ENCODE assay signal across 19 cellular contexts in genomic region chr1:212271823-212272498, GRCh38.
"Had no signal": no experiment of that assay in that cellular context is flagged by ENCODE, and none has a peak within 500 bp of the region (broad histone marks: within the 10 kb centered on the region; RNA-seq: fewer than 3 reads in every experiment).

No MANE protein-coding gene starts in this region.

- H3K27ac ChIP-seq: adrenal gland, ascending aorta, coronary artery, hepatocyte, thyroid gland had no signal

- H3K36me3 ChIP-seq: adrenal gland, ascending aorta, thyroid gland had no signal

- H3K27me3 ChIP-seq: adrenal gland, ascending aorta, hepatocyte, thyroid gland had no signal

- H3K4me1 ChIP-seq: adrenal gland, ascending aorta had no signal

- ATAC-seq: activated CD4-positive, alpha-beta T cell treated with anti-CD3 and anti-CD28 coated beads for 36 hours; activated T-cell treated with anti-CD3 and anti-CD28 coated beads, Interleukin-2, amount 50 U/mL, for 4 hours; stimulated activated naive CD8-positive, alpha-beta T cell treated with anti-CD3 and anti-CD28 coated beads, Interleukin-15, Interleukin-2, amounts not matched to agents 100 U/mL and 50 U/mL, for 24 hours had no signal

- H3K9me3 ChIP-seq: adrenal gland, ascending aorta, thyroid gland had no signal

- DNase-seq: activated B cell treated with CpG ODN at 0.5 μM for 24 hours; activated CD4-positive, alpha-beta T cell treated with anti-CD3 and anti-CD28 coated beads for 36 hours; activated CD4-positive, alpha-beta T cell treated with anti-CD3 and anti-CD28 coated beads, Interleukin-2, amount 50 U/mL, for 4 hours; activated CD8-positive, alpha-beta memory T cell treated with anti-CD3 and anti-CD28 coated beads for 24 hours; activated CD8-positive, alpha-beta memory T cell treated with anti-CD3 and anti-CD28 coated beads, Interleukin-2, amount 50 U/mL, for 48 hours; activated naive CD4-positive, alpha-beta T cell; activated T-cell treated with anti-CD3 and anti-CD28 coated beads, Interleukin-2, amount 50 U/mL, for 4 hours; immature natural killer cell; mesenchymal stem cell; retina; stimulated activated CD4-positive, alpha-beta T cell treated with anti-CD3 and anti-CD28 coated beads, Interleukin-4, amount 100 ng/mL, for 24 hours; stimulated activated naive CD8-positive, alpha-beta T cell treated with anti-CD3 and anti-CD28 coated beads, Interleukin-15, Interleukin-2, amounts not matched to agents 100 U/mL and 50 U/mL, for 24 hours; T-helper 1 cell; T1000; thyroid gland had no signal

- H3K4me3 ChIP-seq: adrenal gland, ascending aorta, coronary artery, hepatocyte, thyroid gland had no signal
